In the genomic region with DNA sequence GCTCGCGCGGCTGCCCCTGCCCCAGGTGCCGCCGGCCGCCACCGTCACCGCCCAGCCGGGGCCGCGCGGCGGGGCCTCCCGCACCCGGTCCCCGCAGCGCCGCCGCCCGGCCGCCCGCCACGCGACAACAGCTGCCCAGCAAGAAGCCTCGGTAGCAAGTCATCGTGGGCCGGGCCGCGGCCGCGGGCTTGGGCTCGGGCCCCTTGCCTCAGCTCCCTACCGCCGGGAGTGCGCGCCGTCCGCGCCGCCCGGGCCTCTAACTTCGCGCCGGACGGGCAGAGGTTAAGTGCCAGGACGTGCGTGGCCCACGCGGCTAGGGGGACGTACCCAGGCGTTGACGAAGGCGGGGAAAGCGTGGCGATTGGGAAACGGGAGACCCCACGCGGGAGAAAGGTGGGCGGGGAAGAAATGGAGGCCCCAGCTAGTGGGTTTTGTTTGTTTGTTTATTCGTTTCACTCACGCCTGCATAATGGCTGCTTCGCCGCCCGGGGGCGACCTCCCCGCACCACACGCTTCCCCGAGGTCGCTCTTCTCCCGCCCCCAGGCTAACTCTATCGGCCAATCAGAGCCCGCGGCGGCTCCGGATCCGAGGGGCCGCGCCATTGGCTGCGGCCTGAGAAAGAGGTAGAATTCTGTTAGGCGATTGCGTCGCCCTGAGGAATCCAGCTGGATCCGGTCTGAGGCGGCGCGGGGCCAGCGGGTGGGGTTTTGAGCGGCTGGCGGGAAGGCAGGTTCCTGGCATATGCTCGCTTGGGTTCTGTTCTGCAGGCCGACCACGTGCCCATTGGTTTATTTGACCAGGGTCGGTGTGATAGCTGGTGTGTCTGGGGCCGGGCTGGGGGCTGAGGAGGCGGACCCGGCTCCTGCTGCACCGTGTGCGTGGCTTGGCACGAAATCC, we compare ENCODE assay signal across 8 cellular contexts. TPM values are rescaled to one million over a fixed set of nuclear protein-coding genes. Genes with fewer than 3 reads are reported as not detected.
A peak's percentile ranks its signal among the peaks of the same experiment; 100 is the strongest.
DNase-seq lines count a peak whose midpoint lies in the region; ATAC-seq and TF ChIP-seq lines count a peak whose summit lies in the region.

A gene with protein sequence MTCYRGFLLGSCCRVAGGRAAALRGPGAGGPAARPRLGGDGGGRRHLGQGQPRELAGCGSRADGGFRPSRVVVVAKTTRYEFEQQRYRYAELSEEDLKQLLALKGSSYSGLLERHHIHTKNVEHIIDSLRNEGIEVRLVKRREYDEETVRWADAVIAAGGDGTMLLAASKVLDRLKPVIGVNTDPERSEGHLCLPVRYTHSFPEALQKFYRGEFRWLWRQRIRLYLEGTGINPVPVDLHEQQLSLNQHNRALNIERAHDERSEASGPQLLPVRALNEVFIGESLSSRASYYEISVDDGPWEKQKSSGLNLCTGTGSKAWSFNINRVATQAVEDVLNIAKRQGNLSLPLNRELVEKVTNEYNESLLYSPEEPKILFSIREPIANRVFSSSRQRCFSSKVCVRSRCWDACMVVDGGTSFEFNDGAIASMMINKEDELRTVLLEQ (minus strand): TSS at position 290 of the 898 bp plus-strand sequence. CDS start 127 bp downstream, at position 163.

- TF ChIP-seq POLR2A in adrenal gland (IDR thresholded peaks at IDR 0.05) (peak; percentile 84 to 91), heart left ventricle (IDR thresholded peaks at IDR 0.05) (peak; percentile 70 to 86)

- H3K27me3 Mint-ChIP-seq in type B pancreatic cell: no peaks in the 10 kb centered on the region

- peak; percentile 83 for ATAC-seq in HG02870 (IDR thresholded peaks at IDR 0.05; ENCODE audit: unreplicated experiment)
- ATAC-seq in heart left ventricle: peak; percentile 93 to 96 (median 94)

- peaks cover 29 to 46% of the 10 kb centered on the region in 2 donors for H3K4me1 ChIP-seq in adrenal gland (replicated peaks in 1 of 2)
- H3K4me1 ChIP-seq in heart left ventricle: peaks cover 0 to 44% (median 36%) of the 10 kb centered on the region in 12 donors

- H3K4me3 Mint-ChIP-seq in type B pancreatic cell: peak within 1 kb of the TSS; percentile 93

- peaks cover 3% of the 10 kb centered on the region for H3K36me3 Mint-ChIP-seq in type B pancreatic cell

- H3K4me1 Mint-ChIP-seq in type B pancreatic cell (ENCODE audit: unreplicated experiment): peaks cover 27% of the 10 kb centered on the region

- H3K27me3 ChIP-seq in adrenal gland (no peaks in the 10 kb centered on the region), heart left ventricle (no peaks in the 10 kb centered on the region)

- TF ChIP-seq CTCF in GM13976 (IDR thresholded peaks at IDR 0.05; ENCODE audit: borderline replicate concordance, control extremely low read depth, extremely low read depth, insufficient read depth, missing control alignments) (peak; percentile 63), adrenal gland (IDR thresholded peaks at IDR 0.05) (peak; percentile 61 to 77 (median 70)), heart left ventricle (IDR thresholded peaks at IDR 0.05) (peak; percentile 65 to 89 (median 72)), type B pancreatic cell (conservative IDR thresholded peaks at IDR 0.05) (peak; percentile 84)

- H3K36me3 ChIP-seq in adrenal gland (replicated peaks in 1 of 2) (no peaks in the 10 kb centered on the region), heart left ventricle (no peaks in the 10 kb centered on the region)

- WGBS in adrenal gland, 4 donors: 0 to 1% (median 0%) methylated on average over 36 to 99 of the region's 99 CpGs
- WGBS in heart left ventricle, 4 donors: 0% methylated on average over 14 to 99 of the region's 99 CpGs

- intact Hi-C loops in adrenal gland (cut with DNase I): no loop called here
- intact Hi-C loops in heart left ventricle (cut with DNase I): loop anchor here in 5 of 10 donors (2.0 to 10.0 kb wide), 5 partner anchors 63 to 1320 kb away; a partner anchor contains a TSS

- peak within 1 kb of the TSS; percentile 95 for H3K27ac Mint-ChIP-seq in type B pancreatic cell

- DNase-seq in GM13976 (ENCODE audit: low spot score) (peak; percentile 96), NCI-H146 (lab: John Stamatoyannopoulos, UW) (peak; percentile 92), T-helper 1 cell (peak; percentile 88 to 96 (median 91)), adrenal gland (peak; percentile 96 to 98 (median 98)), heart left ventricle (peak; percentile 96 to 97 (median 96)), pons (ENCODE audit: low spot score) (peak; percentile 98), type B pancreatic cell (ENCODE audit: extremely low spot score, unreplicated experiment) (peak; percentile 96)

- H3K4me3 ChIP-seq in adrenal gland (peak within 1 kb of the TSS; percentile 64 to 93 (median 72)), heart left ventricle (peak within 1 kb of the TSS; percentile 46 to 97 (median 90))

- no peaks in the 10 kb centered on the region for H3K9me3 Mint-ChIP-seq in type B pancreatic cell

- in situ Hi-C loops in GM13976 (cut with MboI; ENCODE audit: low sequenced_read_pairs, unreplicated experiment): no loop called here

- H3K27ac ChIP-seq in adrenal gland (peak within 1 kb of the TSS; percentile 86 to 100 (median 93)), heart left ventricle (peak within 1 kb of the TSS; percentile 86 to 99 (median 96))

- no peaks in the 10 kb centered on the region for H3K9me3 ChIP-seq in adrenal gland (replicated peaks in 1 of 3)
- H3K9me3 ChIP-seq in heart left ventricle: no peaks in the 10 kb centered on the region

RNA-seq across cellular contexts. Expression of the gene that starts here (rescaled TPM):
- total RNA-seq in adrenal gland (10 to 100 TPM; 38.8 to 68.3 (median 50.7) TPM), heart left ventricle (10 to 100 TPM; 25.8 to 41.8 (median 37.2) TPM), type B pancreatic cell (ENCODE audit: low replicate concordance) (27.2 and 38.4 TPM in 2 replicates)
- polyA plus RNA-seq in adrenal gland (10 to 100 TPM; 13.5 to 32.8 (median 19.5) TPM), heart left ventricle (10 to 100 TPM; 10.4 to 22.2 TPM)

Comparison
In these comparisons a context has a peak if more than half of its experiments do, and no peak if none do; other contexts are left out.
1. Peak in every context shown above with its lines: DNase-seq, ATAC-seq, H3K4me3 ChIP-seq and H3K27ac ChIP-seq.